Comparison of ENCODE assay signal across 8 cellular contexts in genomic region chr5:82277987-82278710, GRCh38. TPM values are rescaled to one million over a fixed set of nuclear protein-coding genes. Genes with fewer than 3 reads are reported as not detected.
A peak's percentile ranks its signal among the peaks of the same experiment; 100 is the strongest.
DNase-seq lines count a peak whose midpoint lies in the region; ATAC-seq and TF ChIP-seq lines count a peak whose summit lies in the region.

Gene RPS23, minus strand, starts transcription at chr5:82278354. Its CDS starts 31 bp downstream, at chr5:82278323.

- H3K36me3 ChIP-seq in ACC112 (ENCODE audit: insufficient read depth, low read length) (peaks cover 31% of the 10 kb centered on the region), WERI-Rb-1 (peaks cover 46% of the 10 kb centered on the region), mammary epithelial cell (ENCODE audit: insufficient read depth, low read length) (peaks cover 34% of the 10 kb centered on the region)

- H3K27me3 Mint-ChIP-seq in immature natural killer cell (ENCODE audit: low read depth in 3 of 3) = peaks cover 5 to 17% (median 9%) of the 10 kb centered on the region in 3 donors

- peak within 1 kb of the TSS; percentile 88 for H3K4me2 ChIP-seq in mammary epithelial cell (ENCODE audit: insufficient read depth, low read depth, low read length)

- H3K27me3 ChIP-seq in ACC112 (ENCODE audit: insufficient read depth, low read length) (no peaks in the 10 kb centered on the region), WERI-Rb-1 (ENCODE audit: insufficient read depth, low read depth, severe bottlenecking) (no peaks in the 10 kb centered on the region), mammary epithelial cell (ENCODE audit: insufficient read depth, low read length) (no peaks in the 10 kb centered on the region)

- peak within 1 kb of the TSS; percentile 90 to 99 (median 96) for H3K27ac Mint-ChIP-seq in immature natural killer cell

- intact Hi-C loops in mammary epithelial cell (cut with micrococcal nuclease) = no loop called here

- H2AFZ ChIP-seq in ACC112 (ENCODE audit: low read length, unreplicated experiment) (peak within 1 kb of the TSS; percentile 82), mammary epithelial cell (ENCODE audit: low read depth, low read length) (peak within 1 kb of the TSS; percentile 85)

- H3K4me3 ChIP-seq in ACC112 (ENCODE audit: low read depth, low read length) (peak within 1 kb of the TSS; percentile 100), WERI-Rb-1 (ENCODE audit: low read depth, low read length) (peak within 1 kb of the TSS; percentile 77), mammary epithelial cell (replicated peaks in 1 of 3; ENCODE audit: insufficient read depth in 1 of 3, low read depth in 2 of 3, low read length in 3 of 3) (peak within 1 kb of the TSS; percentile 60 to 98 (median 97))

- H3K4me1 Mint-ChIP-seq in immature natural killer cell = peaks cover 21 to 48% of the 10 kb centered on the region in 2 donors

- peak within 1 kb of the TSS; percentile 99 for H3K9ac ChIP-seq in mammary epithelial cell (ENCODE audit: insufficient read depth, low read length)

- ATAC-seq in GM18868 (IDR thresholded peaks at IDR 0.05; ENCODE audit: unreplicated experiment) (peak; percentile 92), HG03108 (IDR thresholded peaks at IDR 0.05; ENCODE audit: unreplicated experiment) (peak; percentile 94)

- H3K79me2 ChIP-seq in ACC112 (ENCODE audit: control insufficient read depth, insufficient read depth, low read length, unreplicated experiment) = peaks cover 37% of the 10 kb centered on the region
- H3K79me2 ChIP-seq in mammary epithelial cell (ENCODE audit: insufficient read depth, low read length) = peaks cover 57% of the 10 kb centered on the region

- CTCF ChIA-PET in mammary epithelial cell (lab: Charles Lee; ENCODE audit: low non-redundant PET) = interaction anchor here (0.5 to 0.6 kb wide), 2 partner anchors 272 to 648 kb away, joined by 3 to 4 read pairs; no protein-coding TSS in a partner anchor

- TF ChIP-seq CTCF in WERI-Rb-1 (IDR thresholded peaks at IDR 0.05; ENCODE audit: low read depth, low read length) = no peak
- no peak for TF ChIP-seq CTCF in mammary epithelial cell (conservative IDR thresholded peaks at IDR 0.05 in 1 of 2, IDR thresholded peaks at IDR 0.05 in 1 of 2; ENCODE audit: extremely low read depth in 1 of 2, insufficient read depth in 1 of 2, low read depth in 1 of 2, low read length in 2 of 2)

- no peaks in the 10 kb centered on the region for H3K9me3 ChIP-seq in WERI-Rb-1 (ENCODE audit: severe bottlenecking)
- no peaks in the 10 kb centered on the region for H3K9me3 ChIP-seq in mammary epithelial cell (replicated peaks; ENCODE audit: insufficient read depth, low read length)

- DNase-seq in NCI-H2196 (lab: John Stamatoyannopoulos, UW; ENCODE audit: unreplicated experiment) = peak; percentile 73
- peak; percentile 92 for DNase-seq in WERI-Rb-1
- DNase-seq in mammary epithelial cell = peak; percentile 86
- peak; percentile 86 to 90 (median 89) for DNase-seq in immature natural killer cell
- DNase-seq in smooth muscle cell of the brain vasculature (ENCODE audit: low read depth, low spot score) = peak; percentile 85

- peak within 1 kb of the TSS; percentile 67 for H3K27ac ChIP-seq in ACC112 (ENCODE audit: low read depth, low read length)
- peak within 1 kb of the TSS; percentile 98 for H3K27ac ChIP-seq in WERI-Rb-1
- peak within 1 kb of the TSS; percentile 93 for H3K27ac ChIP-seq in mammary epithelial cell (ENCODE audit: insufficient read depth, low read depth, low read length)

- H3K9me3 Mint-ChIP-seq in immature natural killer cell = no peaks in the 10 kb centered on the region

- H3K4me3 Mint-ChIP-seq in immature natural killer cell = peak within 1 kb of the TSS; percentile 93 to 100 (median 98)

- H3K36me3 Mint-ChIP-seq in immature natural killer cell = peaks cover 12 to 26% (median 13%) of the 10 kb centered on the region in 3 donors

- H4K20me1 ChIP-seq in mammary epithelial cell (ENCODE audit: insufficient read depth, low read length) = no peaks in the 10 kb centered on the region

- BruUV-seq in mammary epithelial cell (replicated peaks; lab: Mats Ljungman, UMichigan) = TSS peak; percentile 47

- H3K4me1 ChIP-seq in ACC112 (ENCODE audit: control insufficient read depth, insufficient read depth, low read length, unreplicated experiment) (peaks cover 17% of the 10 kb centered on the region), mammary epithelial cell (ENCODE audit: insufficient read depth, low read length) (peaks cover 19% of the 10 kb centered on the region)

- WGBS in mammary epithelial cell (ENCODE audit: low coverage, missing lambda C conversion rate) = 3% methylated on average over 25 of the region's 60 CpGs

- in situ Hi-C loops in mammary epithelial cell (cut with MboI; ENCODE audit: low sequenced_read_pairs in 2 of 2) = no loop called here

- dilution Hi-C loops in mammary epithelial cell (cut with HindIII; ENCODE audit: low sequenced_read_pairs) = no loop called here

RNA-seq across cellular contexts. Expression of gene RPS23, which starts in this region (rescaled TPM):
- total RNA-seq in mammary epithelial cell = 1,000 to 10,000 TPM; 1,263 to 1,505 TPM
- 6,191 TPM for polyA plus RNA-seq in mammary epithelial cell
- polyA minus RNA-seq in mammary epithelial cell = 853 TPM
- 1,000 to 10,000 TPM; 1,212 to 1,948 (median 1,346) TPM for polyA plus RNA-seq in immature natural killer cell

Comparison
In these comparisons a context has a peak if more than half of its experiments do, and no peak if none do; other contexts are left out.
1. Peak in every context shown above with its lines: DNase-seq, ATAC-seq, H3K4me3 ChIP-seq and H3K27ac ChIP-seq.